ENCODE assay signal across 22 cellular contexts in the genomic region with DNA sequence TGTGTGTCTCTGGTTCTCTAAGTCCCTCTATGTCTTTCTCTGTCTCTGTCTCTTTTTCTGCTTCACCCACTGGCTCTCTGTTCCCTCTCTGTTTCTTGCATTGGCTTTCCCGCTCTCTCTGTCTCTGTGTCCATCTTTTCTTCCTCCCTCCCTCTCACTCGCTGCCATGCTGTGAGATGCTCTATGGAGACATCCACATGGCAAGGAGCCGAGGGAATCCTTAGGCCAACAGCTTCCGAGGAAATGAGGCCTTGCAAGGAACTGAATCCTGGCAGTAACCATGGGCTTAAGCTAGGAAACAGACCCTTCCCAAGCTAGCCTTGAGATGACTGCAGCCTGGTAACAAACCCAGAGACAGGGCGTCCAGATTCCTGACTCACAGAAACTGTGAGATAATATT.
"Had no signal": no experiment of that assay in that cellular context is flagged by ENCODE, and none has a peak within 500 bp of the region (broad histone marks: within the 10 kb centered on the region; RNA-seq: fewer than 3 reads in every experiment).

No MANE protein-coding gene starts in this region.

- ATAC-seq: stimulated activated effector memory CD8-positive, alpha-beta T cell treated with anti-CD3 and anti-CD28 coated beads, Interleukin-12 subunit alpha, Interleukin-12 subunit beta, amount 100 ng/mL, for 72 hours; stimulated activated memory B cell treated with anti-CD40 and anti-IgM and Interleukin-4, amounts not matched to agents 10 μg/mL and 1 μg/mL and 100 μg/mL, for 72 hours; stimulated activated naive B cell treated with anti-CD40 and anti-IgM and Interleukin-4, amounts not matched to agents 10 μg/mL and 1 μg/mL and 100 μg/mL, for 72 hours; stimulated activated naive CD8-positive, alpha-beta T cell treated with anti-CD3 and anti-CD28 coated beads, Interleukin-15, amount 100 ng/mL, for 72 hours; upper lobe of right lung had no signal

- H3K9me3 Mint-ChIP-seq: type B pancreatic cell had no signal

- DNase-seq: stimulated activated CD4-positive, alpha-beta T cell treated with anti-CD3 and anti-CD28 coated beads, Interleukin-2, amount 100 ng/mL, for 48 hours; stimulated activated CD4-positive, alpha-beta T cell treated with anti-CD3 and anti-CD28 coated beads, Interleukin-4, amount 100 ng/mL, for 1 hour; stimulated activated CD4-positive, alpha-beta T cell treated with anti-CD3 and anti-CD28 coated beads, Interleukin-4, amount 100 ng/mL, for 24 hours; stimulated activated CD4-positive, alpha-beta T cell treated with anti-CD3 and anti-CD28 coated beads, Interleukin-4, amount 100 ng/mL, for 4 hours; stimulated activated CD8-positive, alpha-beta memory T cell treated with anti-CD3 and anti-CD28 coated beads, Interleukin-4, amount 100 ng/mL, for 48 hours; stimulated activated naive B cell treated with anti-CD40 and anti-IgM and Interleukin-4, amounts not matched to agents 10 μg/mL and 1 μg/mL and 100 μg/mL, for 72 hours; stimulated activated naive CD4-positive, alpha-beta T cell; stimulated activated naive CD4-positive, alpha-beta T cell treated with Interleukin-2 at 50 U/mL for 16 hours; stimulated activated naive CD8-positive, alpha-beta T cell treated with anti-CD3 and anti-CD28 coated beads, Interleukin-15, amount 100 ng/mL, for 72 hours; stomach; testis; thyroid gland; tibial artery; transverse colon; trophoblast cell; upper lobe of left lung; upper lobe of right lung; uterus had no signal

- H3K27me3 Mint-ChIP-seq: stimulated activated memory B cell treated with anti-CD40 and anti-IgM and Interleukin-4, amounts not matched to agents 10 μg/mL and 1 μg/mL and 100 μg/mL, for 72 hours; stimulated activated naive B cell treated with anti-CD40 and anti-IgM and Interleukin-4, amounts not matched to agents 10 μg/mL and 1 μg/mL and 100 μg/mL, for 72 hours; stimulated activated naive CD8-positive, alpha-beta T cell treated with anti-CD3 and anti-CD28 coated beads, Interleukin-15, amount 100 ng/mL, for 72 hours; stimulated activated naive CD8-positive, alpha-beta T cell treated with anti-CD3 and anti-CD28 coated beads, Interleukin-15, Interleukin-2, amounts not matched to agents 100 ng/mL and 50 ng/mL, for 24 hours; type B pancreatic cell had no signal

- H3K4me1 Mint-ChIP-seq: stimulated activated effector memory CD8-positive, alpha-beta T cell treated with anti-CD3 and anti-CD28 coated beads, Interleukin-12 subunit alpha, Interleukin-12 subunit beta, amount 100 ng/mL, for 72 hours; stimulated activated memory B cell treated with anti-CD40 and anti-IgM and Interleukin-4, amounts not matched to agents 10 μg/mL and 1 μg/mL and 100 μg/mL, for 72 hours; stimulated activated naive B cell treated with anti-CD40 and anti-IgM and Interleukin-4, amounts not matched to agents 10 μg/mL and 1 μg/mL and 100 μg/mL, for 72 hours; stimulated activated naive CD8-positive, alpha-beta T cell treated with anti-CD3 and anti-CD28 coated beads, Interleukin-15, amount 100 ng/mL, for 72 hours had no signal

- H3K4me3 Mint-ChIP-seq: stimulated activated effector memory CD8-positive, alpha-beta T cell treated with anti-CD3 and anti-CD28 coated beads, Interleukin-12 subunit alpha, Interleukin-12 subunit beta, amount 100 ng/mL, for 72 hours; stimulated activated memory B cell treated with anti-CD40 and anti-IgM and Interleukin-4, amounts not matched to agents 10 μg/mL and 1 μg/mL and 100 μg/mL, for 72 hours; stimulated activated naive B cell treated with anti-CD40 and anti-IgM and Interleukin-4, amounts not matched to agents 10 μg/mL and 1 μg/mL and 100 μg/mL, for 72 hours; stimulated activated naive CD8-positive, alpha-beta T cell treated with anti-CD3 and anti-CD28 coated beads, Interleukin-15, amount 100 ng/mL, for 72 hours; stimulated activated naive CD8-positive, alpha-beta T cell treated with anti-CD3 and anti-CD28 coated beads, Interleukin-15, Interleukin-2, amounts not matched to agents 100 ng/mL and 50 ng/mL, for 24 hours; type B pancreatic cell had no signal

- H3K36me3 Mint-ChIP-seq: stimulated activated effector memory CD8-positive, alpha-beta T cell treated with anti-CD3 and anti-CD28 coated beads, Interleukin-12 subunit alpha, Interleukin-12 subunit beta, amount 100 ng/mL, for 72 hours; stimulated activated memory B cell treated with anti-CD40 and anti-IgM and Interleukin-4, amounts not matched to agents 10 μg/mL and 1 μg/mL and 100 μg/mL, for 72 hours; stimulated activated naive B cell treated with anti-CD40 and anti-IgM and Interleukin-4, amounts not matched to agents 10 μg/mL and 1 μg/mL and 100 μg/mL, for 72 hours had no signal

- H3K27ac Mint-ChIP-seq: stimulated activated effector memory CD8-positive, alpha-beta T cell treated with anti-CD3 and anti-CD28 coated beads, Interleukin-12 subunit alpha, Interleukin-12 subunit beta, amount 100 ng/mL, for 72 hours; stimulated activated memory B cell treated with anti-CD40 and anti-IgM and Interleukin-4, amounts not matched to agents 10 μg/mL and 1 μg/mL and 100 μg/mL, for 72 hours; stimulated activated naive B cell treated with anti-CD40 and anti-IgM and Interleukin-4, amounts not matched to agents 10 μg/mL and 1 μg/mL and 100 μg/mL, for 72 hours; stimulated activated naive CD8-positive, alpha-beta T cell treated with anti-CD3 and anti-CD28 coated beads, Interleukin-15, amount 100 ng/mL, for 72 hours; stimulated activated naive CD8-positive, alpha-beta T cell treated with anti-CD3 and anti-CD28 coated beads, Interleukin-15, Interleukin-2, amounts not matched to agents 100 ng/mL and 50 ng/mL, for 24 hours; type B pancreatic cell had no signal
